Comparison of ENCODE assay signal across 27 cellular contexts in genomic region chr20:34165246-34165645, GRCh38. TPM values are rescaled to one million over a fixed set of nuclear protein-coding genes. Genes with fewer than 3 reads are reported as not detected.
DNase-seq lines count a peak whose midpoint lies in the region; ATAC-seq and TF ChIP-seq lines count a peak whose summit lies in the region.
"Had no signal": no experiment of that assay in that cellular context is flagged by ENCODE, and none has a peak within 500 bp of the region (broad histone marks: within the 10 kb centered on the region; RNA-seq: fewer than 3 reads in every experiment).

No MANE protein-coding gene starts in this region.

- H3K4me1 ChIP-seq in BLaER1 treated with 17β-estradiol and CSF1 and Interleukin-3, amounts not matched to agents 10 nM and 100 nM: peaks cover 7 to 16% (median 9%) of the 10 kb centered on the region in 10 experiments; a peak in 19 of 20 replicates
- H3K4me1 ChIP-seq in mesenchymal stem cell (ENCODE audit: control insufficient read depth, insufficient read depth, low read depth, low read length) (no peaks in the 10 kb centered on the region), body of pancreas (no peaks in the 10 kb centered on the region)
- H3K4me1 ChIP-seq: ascending aorta, psoas muscle had no signal

- H3K36me3 Mint-ChIP-seq in brain: no peaks in the 10 kb centered on the region
- H3K36me3 Mint-ChIP-seq: CD4-positive, alpha-beta memory T cell had no signal

- DNase-seq in KBM-7: peak; percentile 16
- peak; percentile 39 for DNase-seq in mesenchymal stem cell
- no peak for DNase-seq in NCI-H128 (lab: John Stamatoyannopoulos, UW; ENCODE audit: unreplicated experiment)
- no peak for DNase-seq in body of pancreas
- no peak for DNase-seq in nucleus accumbens (lab: John Stamatoyannopoulos, UW)
- no peak for DNase-seq in activated effector memory CD4-positive, alpha-beta T cell treated with anti-CD3 and anti-CD28 coated beads, Interleukin-2, amount 50 U/mL, for 16 hours
- DNase-seq: activated B cell treated with CpG ODN at 0.5 μM for 24 hours; activated CD8-positive, alpha-beta T cell treated with anti-CD3 and anti-CD28 coated beads for 36 hours; activated naive CD4-positive, alpha-beta T cell; CD4-positive, alpha-beta memory T cell; DMS79 treated with DMSO at 0.1 percent for 48 hours; effector CD8-positive, alpha-beta T cell; head of caudate nucleus; HFFc6; midbrain; MM.1S; NCI-H1436 treated with DMSO at 0.1 percent for 48 hours; NCI-H2171; NCI-H69; psoas muscle; SHP77 treated with DMSO at 0.1 percent for 48 hours; stimulated activated naive CD8-positive, alpha-beta T cell treated with anti-CD3 and anti-CD28 coated beads, Interleukin-15, Interleukin-2, amounts not matched to agents 100 U/mL and 50 U/mL, for 24 hours; thyroid gland had no signal

- H4K8ac ChIP-seq in mesenchymal stem cell (ENCODE audit: low read length): no peak overlapping the region

- intact Hi-C loops in body of pancreas (cut with DNase I): no loop called here

- peak overlapping the region; percentile 1 to 62 (median 25); a peak in 15 of 22 replicates for H3K4me2 ChIP-seq in BLaER1 treated with 17β-estradiol and CSF1 and Interleukin-3, amounts not matched to agents 10 nM and 100 nM
- no peak overlapping the region for H3K4me2 ChIP-seq in mesenchymal stem cell (ENCODE audit: low read length, poor library complexity, severe bottlenecking)

- 0 out of 22 replicates have a peak overlapping the region, but pooled peaks of 1 of the 11 experiments have one; percentile 2 for H3K9ac ChIP-seq in BLaER1 treated with 17β-estradiol and CSF1 and Interleukin-3, amounts not matched to agents 10 nM and 100 nM
- peak overlapping the region; percentile 7 for H3K9ac ChIP-seq in mesenchymal stem cell (ENCODE audit: low read length)

- no peak overlapping the region for H3K4ac ChIP-seq in mesenchymal stem cell (ENCODE audit: low read depth in 1 of 2, low read length in 2 of 2)

- H4K20me1 ChIP-seq in BLaER1 treated with 17β-estradiol and CSF1 and Interleukin-3, amounts not matched to agents 10 nM and 100 nM: no peaks in the 10 kb centered on the region

- no peak overlapping the region for H3K23ac ChIP-seq in mesenchymal stem cell (ENCODE audit: low read length in 2 of 2)

- H3K9me3 ChIP-seq in BLaER1 treated with 17β-estradiol and CSF1 and Interleukin-3, amounts not matched to agents 10 nM and 100 nM (replicated peaks in 1 of 11): no peaks in the 10 kb centered on the region
- H3K9me3 ChIP-seq in mesenchymal stem cell (ENCODE audit: control insufficient read depth, low read length): no peaks in the 10 kb centered on the region
- H3K9me3 ChIP-seq in body of pancreas: no peaks in the 10 kb centered on the region
- H3K9me3 ChIP-seq: ascending aorta, psoas muscle, thyroid gland had no signal

- H3K18ac ChIP-seq in mesenchymal stem cell (ENCODE audit: low read depth in 1 of 2, low read length in 2 of 2): no peak overlapping the region

- H3K27me3 Mint-ChIP-seq in brain: no peaks in the 10 kb centered on the region
- H3K27me3 Mint-ChIP-seq: activated CD8-positive, alpha-beta T cell treated with anti-CD3 and anti-CD28 coated beads for 36 hours had no signal

- no peak overlapping the region for H2BK12ac ChIP-seq in mesenchymal stem cell (ENCODE audit: low read length in 2 of 2)

- H2BK15ac ChIP-seq in mesenchymal stem cell (ENCODE audit: low read depth, poor library complexity, severe bottlenecking): no peak overlapping the region

- no peak overlapping the region for H4K91ac ChIP-seq in mesenchymal stem cell (ENCODE audit: low read length)

- H2BK120ac ChIP-seq in mesenchymal stem cell (ENCODE audit: low read depth, low read length): no peak overlapping the region

- no peaks in the 10 kb centered on the region for H3K79me1 ChIP-seq in mesenchymal stem cell (replicated peaks; ENCODE audit: low read length, poor library complexity, severe bottlenecking)

- in situ Hi-C loops in KBM-7 (cut with MboI; ENCODE audit: low pct_unique_long_range_greater_than_20kb, low sequenced_read_pairs): no loop called here

- H3K27me3 ChIP-seq in BLaER1 treated with 17β-estradiol and CSF1 and Interleukin-3, amounts not matched to agents 10 nM and 100 nM: no peaks in the 10 kb centered on the region
- H3K27me3 ChIP-seq in mesenchymal stem cell (ENCODE audit: control insufficient read depth in 1 of 2, insufficient read depth in 1 of 2, low read length in 2 of 2): no peaks in the 10 kb centered on the region
- no peaks in the 10 kb centered on the region for H3K27me3 ChIP-seq in body of pancreas
- H3K27me3 ChIP-seq: ascending aorta, thyroid gland had no signal

- TF ChIP-seq POLR2A in body of pancreas (IDR thresholded peaks at IDR 0.05): no peak

- H3K27ac Mint-ChIP-seq in brain: peak overlapping the region in 3 of 5 experiments; percentile 12 to 57 (median 46)
- H3K27ac Mint-ChIP-seq: activated B cell treated with CpG ODN at 0.5 μM for 24 hours; activated CD8-positive, alpha-beta T cell treated with anti-CD3 and anti-CD28 coated beads for 36 hours; HFFc6 had no signal

- no peak overlapping the region for H2AFZ ChIP-seq in mesenchymal stem cell (ENCODE audit: low read depth, low read length)

- H3K4me3 Mint-ChIP-seq in brain: no peak overlapping the region
- H3K4me3 Mint-ChIP-seq: activated B cell treated with CpG ODN at 0.5 μM for 24 hours; activated CD8-positive, alpha-beta T cell treated with anti-CD3 and anti-CD28 coated beads for 36 hours; CD4-positive, alpha-beta memory T cell; HFFc6 had no signal

- H2AK5ac ChIP-seq in mesenchymal stem cell (ENCODE audit: low read length, severe bottlenecking): no peak overlapping the region

- H3K9me3 Mint-ChIP-seq in brain: peaks cover 0 to 3% (median 0%) of the 10 kb centered on the region in 5 experiments
- H3K9me3 Mint-ChIP-seq: activated B cell treated with CpG ODN at 0.5 μM for 24 hours; activated CD8-positive, alpha-beta T cell treated with anti-CD3 and anti-CD28 coated beads for 36 hours; CD4-positive, alpha-beta memory T cell; HFFc6 had no signal

- no peaks in the 10 kb centered on the region for H3K36me3 ChIP-seq in BLaER1 treated with 17β-estradiol and CSF1 and Interleukin-3, amounts not matched to agents 10 nM and 100 nM
- H3K36me3 ChIP-seq in mesenchymal stem cell (ENCODE audit: control insufficient read depth in 1 of 2, insufficient read depth in 2 of 2, low read depth in 1 of 2, low read length in 2 of 2) (no peaks in the 10 kb centered on the region), body of pancreas (replicated peaks in 1 of 2; ENCODE audit: insufficient read depth in 1 of 2, low read depth in 2 of 2) (no peaks in the 10 kb centered on the region)
- H3K36me3 ChIP-seq: ascending aorta, thyroid gland had no signal

- no peak for TF ChIP-seq CTCF in brain (conservative IDR thresholded peaks at IDR 0.05)
- no peak for TF ChIP-seq CTCF in body of pancreas (IDR thresholded peaks at IDR 0.05)

- H3K4me3 ChIP-seq in BLaER1 treated with 17β-estradiol and CSF1 and Interleukin-3, amounts not matched to agents 10 nM and 100 nM: no peak overlapping the region
- H3K4me3 ChIP-seq in mesenchymal stem cell (ENCODE audit: insufficient read depth in 1 of 2, low read depth in 1 of 2, low read length in 2 of 2) (no peak overlapping the region), body of pancreas (no peak overlapping the region)
- H3K4me3 ChIP-seq: ascending aorta, psoas muscle, thyroid gland had no signal

- no peak overlapping the region for H3K14ac ChIP-seq in mesenchymal stem cell (ENCODE audit: low read length in 2 of 2)

- no peak for ATAC-seq in body of pancreas
- ATAC-seq: activated CD8-positive, alpha-beta T cell treated with anti-CD3 and anti-CD28 coated beads for 36 hours; left lobe of liver; psoas muscle; stimulated activated naive CD8-positive, alpha-beta T cell treated with anti-CD3 and anti-CD28 coated beads, Interleukin-15, Interleukin-2, amounts not matched to agents 100 U/mL and 50 U/mL, for 24 hours had no signal

- 0% methylated on average over 2 of the region's 2 CpGs for WGBS in mesenchymal stem cell
- 37 to 52% methylated on average over 2 of the region's 2 CpGs for WGBS in body of pancreas, 2 donors

- no peak overlapping the region for H2BK5ac ChIP-seq in mesenchymal stem cell (ENCODE audit: low read depth, low read length, poor library complexity, severe bottlenecking)

- H3K27ac ChIP-seq in BLaER1 treated with 17β-estradiol and CSF1 and Interleukin-3, amounts not matched to agents 10 nM and 100 nM: no peak overlapping the region; a peak in 1 of 22 replicates
- H3K27ac ChIP-seq in mesenchymal stem cell (ENCODE audit: low read length, poor library complexity, severe bottlenecking) (no peak overlapping the region), body of pancreas (no peak overlapping the region)
- H3K27ac ChIP-seq: ascending aorta, psoas muscle, thyroid gland had no signal

- H3K4me1 Mint-ChIP-seq in brain: peaks cover 17% of the 10 kb centered on the region
- H3K4me1 Mint-ChIP-seq: activated B cell treated with CpG ODN at 0.5 μM for 24 hours had no signal

RNA-seq across cellular contexts. Expression of gene EIF2S2, which starts 53.2 kb away (rescaled TPM):
- polyA plus RNA-seq in brain (ENCODE audit: insufficient read depth, low read depth, low replicate concordance): 56.2 TPM
- polyA plus RNA-seq in mesenchymal stem cell (2013, experiment 1 of 2): 204 TPM
- 209 TPM for polyA plus RNA-seq in mesenchymal stem cell (2013, experiment 2 of 2)
- 10 to 100 TPM; 22.6 to 40.2 TPM for total RNA-seq in body of pancreas

Comparison
In these comparisons a context has a peak if more than half of its experiments do, and no peak if none do; other contexts are left out.
1. DNase-seq: peak in KBM-7 (single experiment) and mesenchymal stem cell (single experiment); none in NCI-H128 (single experiment), body of pancreas (0 of 4), nucleus accumbens (0 of 56) and activated effector memory CD4-positive, alpha-beta T cell treated with anti-CD3 and anti-CD28 coated beads, Interleukin-2, amount 50 U/mL, for 16 hours (single experiment).